In the genomic region with DNA sequence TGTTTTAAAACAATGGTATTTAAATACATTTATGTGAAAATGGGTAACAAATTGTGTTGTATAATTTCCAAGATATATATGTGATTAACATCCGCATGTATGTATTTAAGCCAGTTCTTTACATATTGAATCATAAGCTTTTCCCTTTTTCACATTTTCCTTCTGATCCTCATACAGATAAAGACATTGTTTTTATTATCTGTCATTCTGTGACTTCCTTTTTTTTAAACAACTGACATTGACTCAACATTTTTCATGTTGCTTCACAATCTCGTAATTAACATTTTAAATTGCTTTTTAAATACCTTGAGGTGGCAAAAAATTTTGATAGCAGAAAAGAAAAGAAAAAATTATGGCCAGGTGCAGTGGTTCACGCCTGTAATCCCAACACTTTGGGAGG, we compare ENCODE assay signal across 8 cellular contexts. TPM values are rescaled to one million over a fixed set of nuclear protein-coding genes. Genes with fewer than 3 reads are reported as not detected.
DNase-seq lines count a peak whose midpoint lies in the region; ATAC-seq, FAIRE-seq and TF ChIP-seq lines count a peak whose summit lies in the region.

No MANE protein-coding gene starts in this region.

- H3K27ac Mint-ChIP-seq in MCF 10A (ENCODE audit: low read depth, unreplicated experiment) (peak overlapping the region; percentile 98), naive B cell (peak overlapping the region; percentile 13 to 97 (median 75))

- H3K36me3 Mint-ChIP-seq in MCF 10A (ENCODE audit: insufficient read depth, unreplicated experiment) (peaks cover 16% of the 10 kb centered on the region), naive B cell (peaks cover 4 to 13% of the 10 kb centered on the region in 2 donors)

- FAIRE-seq in small intestine (lab: Jason Lieb, UNC) = no peak

- H3K4me3 ChIP-seq in BLaER1 (peak overlapping the region; percentile 82; the same call in 1 of the 2 replicates), MG63 (peak overlapping the region; percentile 79), small intestine (ENCODE audit: low read depth in 1 of 2, low read length in 2 of 2) (no peak overlapping the region)

- H3K9me3 ChIP-seq in BLaER1 (no peaks in the 10 kb centered on the region), MG63 (no peaks in the 10 kb centered on the region), small intestine (ENCODE audit: control insufficient read depth, low read depth) (no peaks in the 10 kb centered on the region)

- whole genome bisulfite sequencing in small intestine, 3 donors = 83 to 85% (median 83%) methylated on average over 3 of the region's 3 CpGs

- H3K36me3 ChIP-seq in BLaER1 (peaks cover 13% of the 10 kb centered on the region), MG63 (peaks cover 9% of the 10 kb centered on the region), small intestine (ENCODE audit: control insufficient read depth in 2 of 2, insufficient read depth in 2 of 2, low read length in 2 of 2) (peaks cover 0 to 2% of the 10 kb centered on the region in 2 donors)

- H3K9ac ChIP-seq in BLaER1 = no peak overlapping the region

- H4K20me1 ChIP-seq in BLaER1 = peaks cover 34% of the 10 kb centered on the region; the same call in 1 of the 2 replicates

- H3K4me1 ChIP-seq in BLaER1 = peaks cover 11% of the 10 kb centered on the region
- H3K4me1 ChIP-seq in small intestine (ENCODE audit: control insufficient read depth in 2 of 2, insufficient read depth in 1 of 2, low read depth in 1 of 2, low read length in 1 of 2) = no peaks in the 10 kb centered on the region

- H3K4me3 Mint-ChIP-seq in MCF 10A (ENCODE audit: unreplicated experiment) = peak overlapping the region; percentile 92
- peak overlapping the region in 7 of 8 donors; percentile 5 to 99 (median 76) for H3K4me3 Mint-ChIP-seq in naive B cell

- ATAC-seq in naive B cell (ENCODE audit: low read depth in 2 of 2) = no peak
- no peak for ATAC-seq in GM21723 (IDR thresholded peaks at IDR 0.05; ENCODE audit: unreplicated experiment)

- no peak for TF ChIP-seq CTCF in MCF 10A (IDR thresholded peaks at IDR 0.05; ENCODE audit: unreplicated experiment)

- CTCF ChIA-PET in MCF 10A (lab: Yijun Ruan, JAX) = interaction anchor here (0.5 to 0.8 kb wide), 4 partner anchors 37 to 172 kb away, joined by 3 read pairs; no protein-coding TSS in a partner anchor

- no peaks in the 10 kb centered on the region for H3K27me3 Mint-ChIP-seq in MCF 10A (ENCODE audit: insufficient read depth, unreplicated experiment)
- no peaks in the 10 kb centered on the region for H3K27me3 Mint-ChIP-seq in naive B cell

- no peak overlapping the region for H3K27ac ChIP-seq in BLaER1
- H3K27ac ChIP-seq in small intestine (ENCODE audit: low read depth in 1 of 2, low read length in 1 of 2) = no peak overlapping the region

- intact Hi-C loops in MCF 10A (cut with micrococcal nuclease) = loop anchor here (2.0 to 5.0 kb wide), 3 partner anchors 79 to 235 kb away; no protein-coding TSS in a partner anchor

- H3K27me3 ChIP-seq in BLaER1 = no peaks in the 10 kb centered on the region
- no peaks in the 10 kb centered on the region for H3K27me3 ChIP-seq in MG63
- H3K27me3 ChIP-seq in small intestine (ENCODE audit: control insufficient read depth in 2 of 2, insufficient read depth in 2 of 2, low read length in 2 of 2) = no peaks in the 10 kb centered on the region

- POLR2A ChIA-PET in MCF 10A (lab: Yijun Ruan, JAX) = interaction anchor here (0.7 to 5.4 kb wide), 8 partner anchors 31 to 1387 kb away, joined by 3 to 99 read pairs (median 4); a partner anchor contains a TSS

- peak overlapping the region; percentile 81 for H3K4me2 ChIP-seq in BLaER1

- no TSS peak for BruUV-seq in MCF 10A (replicated peaks; lab: Mats Ljungman, UMichigan)

- H3K4me1 Mint-ChIP-seq in MCF 10A (ENCODE audit: insufficient read depth, unreplicated experiment) = peaks cover 12% of the 10 kb centered on the region
- peaks cover 27 to 35% (median 32%) of the 10 kb centered on the region in 3 donors for H3K4me1 Mint-ChIP-seq in naive B cell

- H3K9me3 Mint-ChIP-seq in MCF 10A (ENCODE audit: unreplicated experiment) = no peaks in the 10 kb centered on the region
- H3K9me3 Mint-ChIP-seq in naive B cell = no peaks in the 10 kb centered on the region

- DNase-seq in MG63 = no peak
- DNase-seq in MCF 10A (ENCODE audit: unreplicated experiment) = no peak
- DNase-seq in naive B cell = no peak
- no peak for DNase-seq in HuH-7 (ENCODE audit: low spot score)
- no peak for DNase-seq in small intestine
- no peak for DNase-seq in SIG-M5 (lab: John Stamatoyannopoulos, UW)

RNA-seq across cellular contexts. Expression of a gene that starts 1.4 kb away (rescaled TPM):
- 20.9 and 30.1 TPM in 2 replicates for total RNA-seq in MG63 (2014; rRNA removed; shearing (Covaris generic); ENCODE audit: low replicate concordance)
- 47.4 and 58.4 TPM in 2 replicates for total RNA-seq in MCF 10A (2022)
- polyA plus RNA-seq in naive B cell (ENCODE audit: low read depth in 6 of 6) = 10 to 100 TPM; 40.5 to 52.0 (median 44.2) TPM
- 10 to 100 TPM; 29.1 to 54.6 (median 42.7) TPM for polyA plus RNA-seq in small intestine

RNA-seq across cellular contexts. Expression of a gene that starts 35.2 kb away (rescaled TPM):
- 0.07 and 0.81 TPM in 2 replicates for total RNA-seq in MG63 (2014; rRNA removed; shearing (Covaris generic); ENCODE audit: low replicate concordance)
- not detected in 2 replicates for total RNA-seq in MCF 10A (2022)
- polyA plus RNA-seq in naive B cell (ENCODE audit: low read depth in 6 of 6) (under 1 TPM in 1 of 6 donors, not detected in 5; 0.11 TPM), small intestine (not detected)

RNA-seq across cellular contexts. Expression of a gene that starts 55.8 kb away (rescaled TPM):
- 20.9 and 31.5 TPM in 2 replicates for total RNA-seq in MG63 (2014; rRNA removed; shearing (Covaris generic); ENCODE audit: low replicate concordance)
- total RNA-seq in MCF 10A (2022) = 65.1 and 65.3 TPM in 2 replicates
- 10 to 100 TPM; 19.7 to 38.7 (median 21.1) TPM for polyA plus RNA-seq in naive B cell (ENCODE audit: low read depth in 6 of 6)
- 10 to 100 TPM; 22.7 to 30.0 (median 23.2) TPM for polyA plus RNA-seq in small intestine

Comparison
In these comparisons a context has a peak if more than half of its experiments do, and no peak if none do; other contexts are left out.
1. H3K4me3 ChIP-seq: peak in BLaER1 (single experiment) and MG63 (single experiment); none in small intestine (0 of 2).